ENCODE assay signal across 20 cellular contexts in the genomic region with DNA sequence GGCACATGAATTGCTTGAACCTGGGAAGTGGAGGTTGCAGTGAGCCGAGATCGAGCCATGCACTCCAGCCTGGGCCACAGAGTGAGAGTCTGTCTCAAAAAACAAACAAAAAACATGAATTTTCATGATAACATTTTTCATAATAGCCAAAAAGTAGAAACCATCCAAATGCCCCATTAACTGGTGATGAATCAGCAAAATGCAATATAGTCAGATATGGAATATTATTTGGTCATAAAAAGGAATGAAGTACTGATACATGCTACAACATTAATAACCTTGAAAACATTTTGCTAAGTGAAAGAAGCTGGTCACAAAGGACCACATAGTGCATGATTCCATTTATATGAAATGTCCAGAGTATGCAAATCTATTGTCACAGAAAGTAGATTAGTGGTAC. TPM values are rescaled to one million over a fixed set of nuclear protein-coding genes. Genes with fewer than 3 reads are reported as not detected.
A peak's percentile ranks its signal among the peaks of the same experiment; 100 is the strongest.
DNase-seq lines count a peak whose midpoint lies in the region; ATAC-seq, FAIRE-seq and TF ChIP-seq lines count a peak whose summit lies in the region.
"Had no signal": no experiment of that assay in that cellular context is flagged by ENCODE, and none has a peak within 500 bp of the region (broad histone marks: within the 10 kb centered on the region; RNA-seq: fewer than 3 reads in every experiment).

No MANE protein-coding gene starts in this region.

- no peak overlapping the region for H3K27ac ChIP-seq in CD4-positive, alpha-beta T cell (ENCODE audit: low read depth, low read length)
- no peak overlapping the region for H3K27ac ChIP-seq in K562 (ENCODE audit: extremely low read depth, low read depth, low read length)
- H3K27ac ChIP-seq: C4-2B had no signal

- POLR2A ChIA-PET in CD4-positive, alpha-beta T cell (lab: Charles Lee) = interaction anchor here (1.5 to 2.4 kb wide), 3 partner anchors 18 to 201 kb away, joined by 3 to 15 read pairs (median 8); partner anchors contain the start of gene VCL
- POLR2A ChIA-PET in K562 (lab: Yijun Ruan, JAX) = interaction anchor here (1.8 kb wide), 1 partner anchor 15 kb away, joined by 5 read pairs; no protein-coding TSS in a partner anchor

- FAIRE-seq in GM19239 (lab: Jason Lieb, UNC) (peak; percentile 45), K562 (lab: Jason Lieb, UNC) (no peak)
- FAIRE-seq: HTR-8/SVneo had no signal

- in situ Hi-C loops in K562 (cut with MboI) = no loop called here

- no peaks in the 10 kb centered on the region for H3K36me3 Mint-ChIP-seq in activated naive CD4-positive, alpha-beta T cell treated with anti-CD3 and anti-CD28 coated beads, Interleukin-2, amount 50 U/mL, for 24 hours
- no peaks in the 10 kb centered on the region for H3K36me3 Mint-ChIP-seq in CD4-positive, alpha-beta T cell (ENCODE audit: low read depth)

- peaks cover 15% of the 10 kb centered on the region for H3K4me1 Mint-ChIP-seq in activated naive CD4-positive, alpha-beta T cell treated with anti-CD3 and anti-CD28 coated beads, Interleukin-2, amount 50 U/mL, for 24 hours
- peaks cover 19% of the 10 kb centered on the region for H3K4me1 Mint-ChIP-seq in CD4-positive, alpha-beta T cell (ENCODE audit: low read depth)

- no peaks in the 10 kb centered on the region for H3K9me1 ChIP-seq in K562 (ENCODE audit: control insufficient read depth, insufficient read depth, low read length)

- H3K79me2 ChIP-seq in K562 (ENCODE audit: control insufficient read depth, insufficient read depth, low read length) = no peaks in the 10 kb centered on the region

- no peaks in the 10 kb centered on the region for H3K27me3 ChIP-seq in CD4-positive, alpha-beta T cell (ENCODE audit: control insufficient read depth, insufficient read depth, low read length)
- H3K27me3 ChIP-seq in K562 (ENCODE audit: control insufficient read depth in 2 of 2, insufficient read depth in 2 of 2, low read length in 2 of 2) = no peaks in the 10 kb centered on the region

- H3K4me3 ChIP-seq in K562 = no peak overlapping the region

- no peaks in the 10 kb centered on the region for H3K9me3 ChIP-seq in CD4-positive, alpha-beta T cell (ENCODE audit: control insufficient read depth, low read length)
- no peaks in the 10 kb centered on the region for H3K9me3 ChIP-seq in K562 (replicated peaks; ENCODE audit: control insufficient read depth, insufficient read depth, low read depth, low read length)

- H3K9ac ChIP-seq in K562 (ENCODE audit: insufficient read depth in 1 of 2, low read depth in 2 of 2, low read length in 2 of 2) = no peak overlapping the region

- no peaks in the 10 kb centered on the region for H3K36me3 ChIP-seq in K562 (ENCODE audit: control insufficient read depth, insufficient read depth, low read length)

- TF ChIP-seq POLR2A in K562 (conservative IDR thresholded peaks at IDR 0.05) = no peak

- no peak for TF ChIP-seq RAD21 in K562 (CRISPR knock-in tag; conservative IDR thresholded peaks at IDR 0.05 in 1 of 2, IDR thresholded peaks at IDR 0.05 in 1 of 2)

- no peak for DNase-seq in activated naive CD4-positive, alpha-beta T cell (lab: John Stamatoyannopoulos, UW)
- no peak for DNase-seq in CD4-positive, alpha-beta T cell
- DNase-seq in GM19239 (ENCODE audit: insufficient read length, low spot score) = no peak
- DNase-seq in K562 (ENCODE audit: extremely low read depth in 1 of 4, low spot score in 3 of 4) = no peak
- no peak for DNase-seq in SK-N-DZ (ENCODE audit: low spot score)
- no peak for DNase-seq in COLO668 (lab: John Stamatoyannopoulos, UW; ENCODE audit: unreplicated experiment)
- DNase-seq: ACHN, DMS153, GF-D8, H9, MM.1S, NCI-H1092, NCI-H146, NCI-H2029 treated with DMSO at 0.1 percent for 48 hours, NCI-H2171, NCI-H526 had no signal

- no peaks in the 10 kb centered on the region for H4K20me1 ChIP-seq in K562 (replicated peaks; ENCODE audit: control insufficient read depth, insufficient read depth, low read length)

- no peak overlapping the region for H3K4me2 ChIP-seq in K562 (ENCODE audit: insufficient read depth, low read length)

- no TSS peak for BruUV-seq in K562 (replicated peaks; lab: Mats Ljungman, UMichigan)

- no peaks in the 10 kb centered on the region for H3K9me3 Mint-ChIP-seq in activated naive CD4-positive, alpha-beta T cell treated with anti-CD3 and anti-CD28 coated beads, Interleukin-2, amount 50 U/mL, for 24 hours
- H3K9me3 Mint-ChIP-seq in CD4-positive, alpha-beta T cell = no peaks in the 10 kb centered on the region

- no peak overlapping the region for H3K27ac Mint-ChIP-seq in activated naive CD4-positive, alpha-beta T cell treated with anti-CD3 and anti-CD28 coated beads, Interleukin-2, amount 50 U/mL, for 24 hours
- H3K27ac Mint-ChIP-seq in CD4-positive, alpha-beta T cell = peak overlapping the region; percentile 38

- H2AFZ ChIP-seq in K562 (ENCODE audit: low read depth, low read length) = no peak overlapping the region

- intact Hi-C loops in CD4-positive, alpha-beta T cell (cut with DNase I, micrococcal nuclease) = no loop called here
- intact Hi-C loops in K562 (cut with micrococcal nuclease) = no loop called here

- CTCF ChIA-PET in CD4-positive, alpha-beta T cell (lab: Charles Lee) = no interaction called here
- CTCF ChIA-PET in K562 (lab: Yijun Ruan, JAX; ENCODE audit: low intra/inter-chr PET ratio) = no interaction called here

- WGBS in K562 (ENCODE audit: insufficient coverage, low coverage, missing lambda C conversion rate) = 92% methylated on average over 2 of the region's 2 CpGs

- peaks cover 0 to 7% of the 10 kb centered on the region in 2 experiments; a peak in 2 of 5 replicates for H3K4me1 ChIP-seq in K562 (replicated peaks in 1 of 2; ENCODE audit: control insufficient read depth in 2 of 2, insufficient read depth in 2 of 2, low read length in 2 of 2)

- TF ChIP-seq CTCF in CD4-positive, alpha-beta T cell (IDR thresholded peaks at IDR 0.05) = no peak
- TF ChIP-seq CTCF in K562 (IDR thresholded peaks at IDR 0.05 in 2 of 3, conservative IDR thresholded peaks at IDR 0.05 in 1 of 3; ENCODE audit: insufficient read depth in 2 of 3, low read depth in 1 of 3, low read length in 3 of 3) = no peak

- H3K4me3 Mint-ChIP-seq in activated naive CD4-positive, alpha-beta T cell treated with anti-CD3 and anti-CD28 coated beads, Interleukin-2, amount 50 U/mL, for 24 hours = peak overlapping the region; percentile 45
- peak overlapping the region; percentile 52 for H3K4me3 Mint-ChIP-seq in CD4-positive, alpha-beta T cell
- H3K4me3 Mint-ChIP-seq: H9 had no signal

- TF ChIP-seq EP300 in K562 (IDR thresholded peaks at IDR 0.05; ENCODE audit: low read length) = no peak

- ATAC-seq in CD4-positive, alpha-beta T cell (ENCODE audit: poor library complexity) = no peak
- ATAC-seq in K562 (no peak), GM21576 (IDR thresholded peaks at IDR 0.05; ENCODE audit: unreplicated experiment) (no peak)

- no peaks in the 10 kb centered on the region for H3K27me3 Mint-ChIP-seq in activated naive CD4-positive, alpha-beta T cell treated with anti-CD3 and anti-CD28 coated beads, Interleukin-2, amount 50 U/mL, for 24 hours
- H3K27me3 Mint-ChIP-seq in CD4-positive, alpha-beta T cell = no peaks in the 10 kb centered on the region

TF ChIP-seq in K562, 482 proteins besides CTCF, POLR2A, EP300 and RAD21 (continues in another document):
- TF ChIP-seq C11orf30 (IDR thresholded peaks at IDR 0.05; ENCODE audit: low read depth) (peak; percentile 85), ZNF316 (IDR thresholded peaks at IDR 0.05) (peak; percentile 93), ZNF253 (CRISPR knock-in tag; conservative IDR thresholded peaks at IDR 0.05) (no peak), ARID2 (IDR thresholded peaks at IDR 0.05) (no peak), MAFG (tag; conservative IDR thresholded peaks at IDR 0.05) (peak; percentile 84), NFE2 (IDR thresholded peaks at IDR 0.05; ENCODE audit: low read depth) (peak; percentile 56; the same call in 1 of the 2 replicates), DDX20 (tag; IDR thresholded peaks at IDR 0.05; ENCODE audit: low read depth) (no peak), ETV6 (IDR thresholded peaks at IDR 0.05; ENCODE audit: borderline replicate concordance in 1 of 2, low read depth in 2 of 2, low read length in 1 of 2) (no peak), ETV6 (CRISPR knock-in tag; IDR thresholded peaks at IDR 0.05; ENCODE audit: borderline replicate concordance) (no peak), PHF20 (IDR thresholded peaks at IDR 0.05; ENCODE audit: partially characterized antibody) (no peak), MAFF (IDR thresholded peaks at IDR 0.05; ENCODE audit: low read length) (peak; percentile 67; the same call in 1 of the 2 replicates), THRAP3 (IDR thresholded peaks at IDR 0.05; ENCODE audit: borderline replicate concordance) (no peak), TEAD1 (CRISPR knock-in tag; IDR thresholded peaks at IDR 0.05) (no peak)
- TF ChIP-seq, protein P1, sequence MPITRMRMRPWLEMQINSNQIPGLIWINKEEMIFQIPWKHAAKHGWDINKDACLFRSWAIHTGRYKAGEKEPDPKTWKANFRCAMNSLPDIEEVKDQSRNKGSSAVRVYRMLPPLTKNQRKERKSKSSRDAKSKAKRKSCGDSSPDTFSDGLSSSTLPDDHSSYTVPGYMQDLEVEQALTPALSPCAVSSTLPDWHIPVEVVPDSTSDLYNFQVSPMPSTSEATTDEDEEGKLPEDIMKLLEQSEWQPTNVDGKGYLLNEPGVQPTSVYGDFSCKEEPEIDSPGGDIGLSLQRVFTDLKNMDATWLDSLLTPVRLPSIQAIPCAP (CRISPR knock-in tag; IDR thresholded peaks at IDR 0.05; ENCODE audit: borderline replicate concordance) = no peak

RNA-seq across cellular contexts. Expression of gene VCL, which starts 24.5 kb away (rescaled TPM):
- 10 to 100 TPM; 18.5 to 19.7 TPM for total RNA-seq in CD4-positive, alpha-beta T cell
- 187 and 268 TPM in 2 replicates for total RNA-seq in K562 (2011; cell fraction: chromatin; rRNA removed; ENCODE audit: low replicate concordance)
- 123 and 137 TPM in 2 replicates for total RNA-seq in K562 (2011; cell fraction: nucleolus; rRNA removed)
- 175 and 236 TPM in 2 replicates for total RNA-seq in K562 (2011; cell fraction: nucleoplasm; rRNA removed)
- 72.0 and 77.3 TPM in 2 replicates for total RNA-seq in K562 (2014; rRNA removed)
- total RNA-seq in K562 (2014; rRNA removed; fragmentation: Illumina TruSeq; extraction: Trizol) = 76.4 and 81.4 TPM in 2 replicates
- total RNA-seq in K562 (2015; rRNA removed; fragmentation: Illumina TruSeq; extraction: Trizol) = 84.3 and 87.0 TPM in 2 replicates
- total RNA-seq in K562 (2021) = 180 and 186 TPM in 2 replicates
- polyA plus RNA-seq in K562 (2011; rRNA removed) = 138 and 154 TPM in 2 replicates
- polyA plus RNA-seq in K562 (2011; cell fraction: cytosol; rRNA removed) = 76.8 and 89.4 TPM in 2 replicates
- 176 and 196 TPM in 2 replicates for polyA plus RNA-seq in K562 (2011; cell fraction: nucleus; rRNA removed)
- 110 TPM in 2 replicates for polyA plus RNA-seq in K562 (2012)
- 111 and 117 TPM in 2 replicates for polyA plus RNA-seq in K562 (2014; fragmentation: Illumina TruSeq; extraction: Trizol)
- polyA plus RNA-seq in K562 (2014; fragmentation: Nextera tagmentation; extraction: Ambion mirVana) = 10 to 100 TPM; 29.8 to 53.6 TPM
- polyA plus RNA-seq in K562 (2014; rRNA removed) = 65.6 and 72.8 TPM in 2 replicates
- 163 and 186 TPM in 2 replicates for polyA minus RNA-seq in K562 (2011; rRNA and poly(A)+ RNA removed)
- polyA minus RNA-seq in K562 (2011; cell fraction: cytosol; rRNA and poly(A)+ RNA removed) = 91.8 and 115 TPM in 2 replicates
- 133 and 174 TPM in 2 replicates for polyA minus RNA-seq in K562 (2011; cell fraction: nucleus; rRNA and poly(A)+ RNA removed)
- polyA plus RNA-seq in SK-N-DZ (2014; cell fraction: cytosol; rRNA removed) = 20.3 and 26.1 TPM in 2 replicates
- 16.2 and 20.0 TPM in 2 replicates for polyA plus RNA-seq in SK-N-DZ (2014; cell fraction: nucleus; rRNA removed)
